ENCODE assay signal across 1 cellular context in the genomic region with DNA sequence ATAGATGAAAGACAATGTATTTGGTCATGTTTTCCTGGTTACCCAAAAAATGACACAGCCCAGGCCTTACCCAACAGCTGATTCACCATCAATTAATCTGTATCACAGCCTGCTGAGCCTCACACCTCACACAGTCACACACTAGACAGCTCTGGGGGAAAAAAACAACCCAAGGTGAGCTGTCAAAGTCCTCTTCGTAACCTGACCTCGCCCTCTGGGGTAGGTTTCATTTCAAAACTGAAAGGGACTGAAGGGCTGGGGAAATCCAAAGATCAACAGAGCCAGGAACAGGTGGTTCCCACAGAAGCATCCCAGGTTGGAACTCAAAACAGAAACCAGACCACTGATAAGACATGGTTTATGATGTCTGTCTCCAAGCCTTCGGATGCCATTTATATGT.
TF ChIP-seq lines count a peak whose summit lies in the region.

No MANE protein-coding gene starts in this region.

TF ChIP-seq in HepG2, 621 proteins besides CTCF, POLR2A, EP300 and RAD21 (continued from another document and continues in another):
- TF ChIP-seq, protein P1, sequence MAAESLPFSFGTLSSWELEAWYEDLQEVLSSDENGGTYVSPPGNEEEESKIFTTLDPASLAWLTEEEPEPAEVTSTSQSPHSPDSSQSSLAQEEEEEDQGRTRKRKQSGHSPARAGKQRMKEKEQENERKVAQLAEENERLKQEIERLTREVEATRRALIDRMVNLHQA (CRISPR knock-in tag; IDR thresholded peaks at IDR 0.05): no peak
- TF ChIP-seq ZNF746 (CRISPR knock-in tag; IDR thresholded peaks at IDR 0.05) (no peak), CEBPB (IDR thresholded peaks at IDR 0.05; ENCODE audit: borderline replicate concordance, low read depth, low read length) (peak; percentile 10; the same call in 1 of the 2 replicates), ZNF232 (CRISPR knock-in tag; IDR thresholded peaks at IDR 0.05; ENCODE audit: borderline replicate concordance) (no peak), ZNF891 (CRISPR knock-in tag; IDR thresholded peaks at IDR 0.05) (no peak), ZNF44 (CRISPR knock-in tag; IDR thresholded peaks at IDR 0.05) (no peak), NR2F2 (IDR thresholded peaks at IDR 0.05; ENCODE audit: borderline replicate concordance, low read depth) (peak; percentile 57; the same call in 1 of the 2 replicates), PHF8 (CRISPR knock-in tag; IDR thresholded peaks at IDR 0.05) (no peak), ZNF792 (CRISPR knock-in tag; IDR thresholded peaks at IDR 0.05) (0 out of 2 replicates have a peak, but pooled peaks have one; percentile 41), NFE2 (CRISPR knock-in tag; IDR thresholded peaks at IDR 0.05) (no peak), CBX1 (IDR thresholded peaks at IDR 0.05; ENCODE audit: low read depth) (no peak), PITX1 (CRISPR knock-in tag; IDR thresholded peaks at IDR 0.05) (peak; percentile 61), ZBTB7B (CRISPR knock-in tag; IDR thresholded peaks at IDR 0.05) (no peak), ZNF263 (CRISPR knock-in tag; IDR thresholded peaks at IDR 0.05) (0 out of 2 replicates have a peak, but pooled peaks have one; percentile 26), POLR2AphosphoS2 (IDR thresholded peaks at IDR 0.05; ENCODE audit: low read depth, low read length) (no peak), KLF16 (CRISPR knock-in tag; IDR thresholded peaks at IDR 0.05) (0 out of 4 replicates have a peak, but pooled peaks of 1 of the 2 experiments have one; percentile 4), IKZF4 (CRISPR knock-in tag; IDR thresholded peaks at IDR 0.05; ENCODE audit: borderline replicate concordance, low read depth, not compliant biosample characterization) (no peak), ZBTB38 (CRISPR knock-in tag; IDR thresholded peaks at IDR 0.05) (no peak), ZNF441 (CRISPR knock-in tag; IDR thresholded peaks at IDR 0.05; ENCODE audit: borderline replicate concordance) (no peak; the same call in 1 of the 2 replicates), ZNF75D (CRISPR knock-in tag; IDR thresholded peaks at IDR 0.05; ENCODE audit: borderline replicate concordance) (no peak), NFRKB (IDR thresholded peaks at IDR 0.05) (no peak), TOE1 (CRISPR knock-in tag; IDR thresholded peaks at IDR 0.05) (no peak), KDM5A (IDR thresholded peaks at IDR 0.05; ENCODE audit: borderline replicate concordance, low read length) (no peak), ZMAT3 (CRISPR knock-in tag; conservative IDR thresholded peaks at IDR 0.05) (no peak), ZBTB20 (CRISPR knock-in tag; IDR thresholded peaks at IDR 0.05; ENCODE audit: borderline replicate concordance, low read depth) (no peak), SNAI1 (CRISPR knock-in tag; IDR thresholded peaks at IDR 0.05; ENCODE audit: borderline replicate concordance) (no peak), ZNF776 (CRISPR knock-in tag; IDR thresholded peaks at IDR 0.05) (no peak), ZFP37 (CRISPR knock-in tag; IDR thresholded peaks at IDR 0.05; ENCODE audit: borderline replicate concordance) (no peak), SALL1 (CRISPR knock-in tag; IDR thresholded peaks at IDR 0.05) (peak; percentile 80), RCOR2 (CRISPR knock-in tag; IDR thresholded peaks at IDR 0.05) (no peak), LCORL (IDR thresholded peaks at IDR 0.05) (no peak), LCORL (CRISPR knock-in tag; IDR thresholded peaks at IDR 0.05) (peak; percentile 76), ZFX (CRISPR knock-in tag; IDR thresholded peaks at IDR 0.05; ENCODE audit: low read depth) (no peak), ZSCAN25 (CRISPR knock-in tag; IDR thresholded peaks at IDR 0.05) (no peak), SRY (CRISPR knock-in tag; IDR thresholded peaks at IDR 0.05) (no peak), ZNF550 (CRISPR knock-in tag; IDR thresholded peaks at IDR 0.05; ENCODE audit: borderline replicate concordance) (no peak), ETV5 (CRISPR knock-in tag; IDR thresholded peaks at IDR 0.05; ENCODE audit: borderline replicate concordance) (no peak), PHF21A (CRISPR knock-in tag; IDR thresholded peaks at IDR 0.05) (peak; percentile 77)
- TF ChIP-seq, protein P2, sequence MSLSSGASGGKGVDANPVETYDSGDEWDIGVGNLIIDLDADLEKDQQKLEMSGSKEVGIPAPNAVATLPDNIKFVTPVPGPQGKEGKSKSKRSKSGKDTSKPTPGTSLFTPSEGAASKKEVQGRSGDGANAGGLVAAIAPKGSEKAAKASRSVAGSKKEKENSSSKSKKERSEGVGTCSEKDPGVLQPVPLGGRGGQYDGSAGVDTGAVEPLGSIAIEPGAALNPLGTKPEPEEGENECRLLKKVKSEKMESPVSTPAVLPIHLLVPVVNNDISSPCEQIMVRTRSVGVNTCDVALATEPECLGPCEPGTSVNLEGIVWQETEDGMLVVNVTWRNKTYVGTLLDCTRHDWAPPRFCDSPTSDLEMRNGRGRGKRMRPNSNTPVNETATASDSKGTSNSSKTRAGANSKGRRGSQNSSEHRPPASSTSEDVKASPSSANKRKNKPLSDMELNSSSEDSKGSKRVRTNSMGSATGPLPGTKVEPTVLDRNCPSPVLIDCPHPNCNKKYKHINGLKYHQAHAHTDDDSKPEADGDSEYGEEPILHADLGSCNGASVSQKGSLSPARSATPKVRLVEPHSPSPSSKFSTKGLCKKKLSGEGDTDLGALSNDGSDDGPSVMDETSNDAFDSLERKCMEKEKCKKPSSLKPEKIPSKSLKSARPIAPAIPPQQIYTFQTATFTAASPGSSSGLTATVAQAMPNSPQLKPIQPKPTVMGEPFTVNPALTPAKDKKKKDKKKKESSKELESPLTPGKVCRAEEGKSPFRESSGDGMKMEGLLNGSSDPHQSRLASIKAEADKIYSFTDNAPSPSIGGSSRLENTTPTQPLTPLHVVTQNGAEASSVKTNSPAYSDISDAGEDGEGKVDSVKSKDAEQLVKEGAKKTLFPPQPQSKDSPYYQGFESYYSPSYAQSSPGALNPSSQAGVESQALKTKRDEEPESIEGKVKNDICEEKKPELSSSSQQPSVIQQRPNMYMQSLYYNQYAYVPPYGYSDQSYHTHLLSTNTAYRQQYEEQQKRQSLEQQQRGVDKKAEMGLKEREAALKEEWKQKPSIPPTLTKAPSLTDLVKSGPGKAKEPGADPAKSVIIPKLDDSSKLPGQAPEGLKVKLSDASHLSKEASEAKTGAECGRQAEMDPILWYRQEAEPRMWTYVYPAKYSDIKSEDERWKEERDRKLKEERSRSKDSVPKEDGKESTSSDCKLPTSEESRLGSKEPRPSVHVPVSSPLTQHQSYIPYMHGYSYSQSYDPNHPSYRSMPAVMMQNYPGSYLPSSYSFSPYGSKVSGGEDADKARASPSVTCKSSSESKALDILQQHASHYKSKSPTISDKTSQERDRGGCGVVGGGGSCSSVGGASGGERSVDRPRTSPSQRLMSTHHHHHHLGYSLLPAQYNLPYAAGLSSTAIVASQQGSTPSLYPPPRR (CRISPR knock-in tag; IDR thresholded peaks at IDR 0.05; ENCODE audit: borderline replicate concordance): peak; percentile 32; the same call in 1 of the 2 replicates
- TF ChIP-seq, protein P3, sequence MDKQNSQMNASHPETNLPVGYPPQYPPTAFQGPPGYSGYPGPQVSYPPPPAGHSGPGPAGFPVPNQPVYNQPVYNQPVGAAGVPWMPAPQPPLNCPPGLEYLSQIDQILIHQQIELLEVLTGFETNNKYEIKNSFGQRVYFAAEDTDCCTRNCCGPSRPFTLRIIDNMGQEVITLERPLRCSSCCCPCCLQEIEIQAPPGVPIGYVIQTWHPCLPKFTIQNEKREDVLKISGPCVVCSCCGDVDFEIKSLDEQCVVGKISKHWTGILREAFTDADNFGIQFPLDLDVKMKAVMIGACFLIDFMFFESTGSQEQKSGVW (CRISPR knock-in tag; IDR thresholded peaks at IDR 0.05; ENCODE audit: borderline replicate concordance): no peak
- TF ChIP-seq, protein P4, sequence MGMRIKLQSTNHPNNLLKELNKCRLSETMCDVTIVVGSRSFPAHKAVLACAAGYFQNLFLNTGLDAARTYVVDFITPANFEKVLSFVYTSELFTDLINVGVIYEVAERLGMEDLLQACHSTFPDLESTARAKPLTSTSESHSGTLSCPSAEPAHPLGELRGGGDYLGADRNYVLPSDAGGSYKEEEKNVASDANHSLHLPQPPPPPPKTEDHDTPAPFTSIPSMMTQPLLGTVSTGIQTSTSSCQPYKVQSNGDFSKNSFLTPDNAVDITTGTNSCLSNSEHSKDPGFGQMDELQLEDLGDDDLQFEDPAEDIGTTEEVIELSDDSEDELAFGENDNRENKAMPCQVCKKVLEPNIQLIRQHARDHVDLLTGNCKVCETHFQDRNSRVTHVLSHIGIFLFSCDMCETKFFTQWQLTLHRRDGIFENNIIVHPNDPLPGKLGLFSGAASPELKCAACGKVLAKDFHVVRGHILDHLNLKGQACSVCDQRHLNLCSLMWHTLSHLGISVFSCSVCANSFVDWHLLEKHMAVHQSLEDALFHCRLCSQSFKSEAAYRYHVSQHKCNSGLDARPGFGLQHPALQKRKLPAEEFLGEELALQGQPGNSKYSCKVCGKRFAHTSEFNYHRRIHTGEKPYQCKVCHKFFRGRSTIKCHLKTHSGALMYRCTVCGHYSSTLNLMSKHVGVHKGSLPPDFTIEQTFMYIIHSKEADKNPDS (CRISPR knock-in tag; IDR thresholded peaks at IDR 0.05): no peak
- TF ChIP-seq, protein P5, sequence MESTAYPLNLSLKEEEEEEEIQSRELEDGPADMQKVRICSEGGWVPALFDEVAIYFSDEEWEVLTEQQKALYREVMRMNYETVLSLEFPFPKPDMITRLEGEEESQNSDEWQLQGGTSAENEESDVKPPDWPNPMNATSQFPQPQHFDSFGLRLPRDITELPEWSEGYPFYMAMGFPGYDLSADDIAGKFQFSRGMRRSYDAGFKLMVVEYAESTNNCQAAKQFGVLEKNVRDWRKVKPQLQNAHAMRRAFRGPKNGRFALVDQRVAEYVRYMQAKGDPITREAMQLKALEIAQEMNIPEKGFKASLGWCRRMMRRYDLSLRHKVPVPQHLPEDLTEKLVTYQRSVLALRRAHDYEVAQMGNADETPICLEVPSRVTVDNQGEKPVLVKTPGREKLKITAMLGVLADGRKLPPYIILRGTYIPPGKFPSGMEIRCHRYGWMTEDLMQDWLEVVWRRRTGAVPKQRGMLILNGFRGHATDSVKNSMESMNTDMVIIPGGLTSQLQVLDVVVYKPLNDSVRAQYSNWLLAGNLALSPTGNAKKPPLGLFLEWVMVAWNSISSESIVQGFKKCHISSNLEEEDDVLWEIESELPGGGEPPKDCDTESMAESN (CRISPR knock-in tag; conservative IDR thresholded peaks at IDR 0.05): 0 out of 2 replicates have a peak, but pooled peaks have one; percentile 32
- TF ChIP-seq, protein P6, sequence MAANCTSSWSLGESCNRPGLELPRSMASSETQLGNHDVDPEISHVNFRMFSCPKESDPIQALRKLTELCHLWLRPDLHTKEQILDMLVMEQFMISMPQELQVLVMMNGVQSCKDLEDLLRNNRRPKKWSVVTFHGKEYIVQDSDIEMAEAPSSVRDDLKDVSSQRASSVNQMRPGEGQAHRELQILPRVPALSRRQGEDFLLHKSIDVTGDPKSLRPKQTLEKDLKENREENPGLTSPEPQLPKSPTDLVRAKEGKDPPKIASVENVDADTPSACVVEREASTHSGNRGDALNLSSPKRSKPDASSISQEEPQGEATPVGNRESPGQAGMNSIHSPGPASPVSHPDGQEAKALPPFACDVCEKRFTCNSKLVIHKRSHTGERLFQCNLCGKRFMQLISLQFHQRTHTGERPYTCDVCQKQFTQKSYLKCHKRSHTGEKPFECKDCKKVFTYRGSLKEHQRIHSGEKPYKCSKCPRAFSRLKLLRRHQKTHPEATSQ (CRISPR knock-in tag; IDR thresholded peaks at IDR 0.05; ENCODE audit: borderline replicate concordance): no peak; the same call in 1 of the 2 replicates
- TF ChIP-seq, protein P7, sequence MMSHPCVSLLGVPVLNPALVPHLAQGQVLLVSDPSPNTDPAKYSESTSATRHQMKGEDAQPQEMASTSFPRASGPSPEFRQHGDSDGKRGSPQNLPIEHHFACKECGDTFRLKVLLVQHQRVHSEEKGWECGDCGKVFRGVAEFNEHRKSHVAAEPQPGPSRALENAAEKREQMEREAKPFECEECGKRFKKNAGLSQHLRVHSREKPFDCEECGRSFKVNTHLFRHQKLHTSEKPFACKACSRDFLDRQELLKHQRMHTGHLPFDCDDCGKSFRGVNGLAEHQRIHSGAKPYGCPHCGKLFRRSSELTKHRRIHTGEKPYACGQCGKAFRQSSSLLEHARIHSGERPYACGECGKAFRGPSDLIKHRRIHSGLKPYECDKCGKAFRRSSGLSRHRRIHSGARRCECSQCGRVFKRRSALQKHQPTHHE (CRISPR knock-in tag; IDR thresholded peaks at IDR 0.05; ENCODE audit: borderline replicate concordance): no peak
- TF ChIP-seq, protein P8, sequence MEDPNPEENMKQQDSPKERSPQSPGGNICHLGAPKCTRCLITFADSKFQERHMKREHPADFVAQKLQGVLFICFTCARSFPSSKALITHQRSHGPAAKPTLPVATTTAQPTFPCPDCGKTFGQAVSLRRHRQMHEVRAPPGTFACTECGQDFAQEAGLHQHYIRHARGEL (CRISPR knock-in tag; IDR thresholded peaks at IDR 0.05): no peak
- TF ChIP-seq, protein P9, sequence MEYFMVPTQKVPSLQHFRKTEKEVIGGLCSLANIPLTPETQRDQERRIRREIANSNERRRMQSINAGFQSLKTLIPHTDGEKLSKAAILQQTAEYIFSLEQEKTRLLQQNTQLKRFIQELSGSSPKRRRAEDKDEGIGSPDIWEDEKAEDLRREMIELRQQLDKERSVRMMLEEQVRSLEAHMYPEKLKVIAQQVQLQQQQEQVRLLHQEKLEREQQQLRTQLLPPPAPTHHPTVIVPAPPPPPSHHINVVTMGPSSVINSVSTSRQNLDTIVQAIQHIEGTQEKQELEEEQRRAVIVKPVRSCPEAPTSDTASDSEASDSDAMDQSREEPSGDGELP (IDR thresholded peaks at IDR 0.05; ENCODE audit: borderline replicate concordance, low read depth): peak; percentile 83
- TF ChIP-seq, protein P10, sequence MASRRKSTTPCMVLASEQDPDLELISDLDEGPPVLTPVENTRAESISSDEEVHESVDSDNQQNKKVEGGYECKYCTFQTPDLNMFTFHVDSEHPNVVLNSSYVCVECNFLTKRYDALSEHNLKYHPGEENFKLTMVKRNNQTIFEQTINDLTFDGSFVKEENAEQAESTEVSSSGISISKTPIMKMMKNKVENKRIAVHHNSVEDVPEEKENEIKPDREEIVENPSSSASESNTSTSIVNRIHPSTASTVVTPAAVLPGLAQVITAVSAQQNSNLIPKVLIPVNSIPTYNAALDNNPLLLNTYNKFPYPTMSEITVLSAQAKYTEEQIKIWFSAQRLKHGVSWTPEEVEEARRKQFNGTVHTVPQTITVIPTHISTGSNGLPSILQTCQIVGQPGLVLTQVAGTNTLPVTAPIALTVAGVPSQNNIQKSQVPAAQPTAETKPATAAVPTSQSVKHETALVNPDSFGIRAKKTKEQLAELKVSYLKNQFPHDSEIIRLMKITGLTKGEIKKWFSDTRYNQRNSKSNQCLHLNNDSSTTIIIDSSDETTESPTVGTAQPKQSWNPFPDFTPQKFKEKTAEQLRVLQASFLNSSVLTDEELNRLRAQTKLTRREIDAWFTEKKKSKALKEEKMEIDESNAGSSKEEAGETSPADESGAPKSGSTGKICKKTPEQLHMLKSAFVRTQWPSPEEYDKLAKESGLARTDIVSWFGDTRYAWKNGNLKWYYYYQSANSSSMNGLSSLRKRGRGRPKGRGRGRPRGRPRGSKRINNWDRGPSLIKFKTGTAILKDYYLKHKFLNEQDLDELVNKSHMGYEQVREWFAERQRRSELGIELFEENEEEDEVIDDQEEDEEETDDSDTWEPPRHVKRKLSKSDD (CRISPR knock-in tag; IDR thresholded peaks at IDR 0.05; ENCODE audit: low read depth): no peak
- TF ChIP-seq, protein P11, sequence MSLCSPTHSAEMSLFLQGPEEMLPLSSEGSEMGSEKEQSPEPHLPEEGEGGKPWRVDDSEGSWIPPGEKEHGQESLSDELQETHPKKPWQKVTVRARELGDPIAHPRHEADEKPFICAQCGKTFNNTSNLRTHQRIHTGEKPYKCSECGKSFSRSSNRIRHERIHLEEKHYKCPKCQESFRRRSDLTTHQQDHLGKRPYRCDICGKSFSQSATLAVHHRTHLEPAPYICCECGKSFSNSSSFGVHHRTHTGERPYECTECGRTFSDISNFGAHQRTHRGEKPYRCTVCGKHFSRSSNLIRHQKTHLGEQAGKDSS (CRISPR knock-in tag; IDR thresholded peaks at IDR 0.05; ENCODE audit: borderline replicate concordance, low read depth): no peak
